In genomic region chr15:99090011-99090699, GRCh38 we compare ENCODE assay signal across 13 cellular contexts.
DNase-seq lines count a peak whose midpoint lies in the region; ATAC-seq, FAIRE-seq and TF ChIP-seq lines count a peak whose summit lies in the region.
"Had no signal": no experiment of that assay in that cellular context is flagged by ENCODE, and none has a peak within 500 bp of the region (broad histone marks: within the 10 kb centered on the region; RNA-seq: fewer than 3 reads in every experiment).

No MANE protein-coding gene starts in this region.

- no peak overlapping the region for H3K4me3 ChIP-seq in coronary artery
- H3K4me3 ChIP-seq: prostate gland, upper lobe of left lung had no signal

- POLR2A ChIA-PET in GM10248 (lab: Yijun Ruan, JAX) = no interaction called here

- no peak overlapping the region for H3K27ac ChIP-seq in coronary artery
- H3K27ac ChIP-seq: prostate gland, upper lobe of left lung had no signal

- peak overlapping the region; percentile 11 for H3K4me3 Mint-ChIP-seq in T-helper 2 cell treated with Interferon-gamma antibody and Interleukin-4, amounts not matched to agents 5 μg/mL and 100 μg/mL, for 36 hours
- H3K4me3 Mint-ChIP-seq: activated T-helper 1 cell treated with anti-CD3 and anti-CD28 coated beads, Interleukin-12 subunit alpha, Interleukin-12 subunit beta, Interleukin-2, Interleukin-4 antibody, amounts not matched to agents 30 ng/mL and 10 ng/mL and 1 ng/mL, durations not matched to agents 14 hours and 24 hours and 36 hours had no signal

- no peaks in the 10 kb centered on the region for H3K36me3 Mint-ChIP-seq in T-helper 2 cell treated with Interferon-gamma antibody and Interleukin-4, amounts not matched to agents 5 μg/mL and 100 μg/mL, for 36 hours (ENCODE audit: low read depth)

- H3K9me3 Mint-ChIP-seq in T-helper 2 cell treated with Interferon-gamma antibody and Interleukin-4, amounts not matched to agents 5 μg/mL and 100 μg/mL, for 36 hours = no peaks in the 10 kb centered on the region
- H3K9me3 Mint-ChIP-seq: activated T-helper 1 cell treated with anti-CD3 and anti-CD28 coated beads, Interleukin-12 subunit alpha, Interleukin-12 subunit beta, Interleukin-2, Interleukin-4 antibody, amounts not matched to agents 30 ng/mL and 10 ng/mL and 1 ng/mL, durations not matched to agents 14 hours and 24 hours and 36 hours had no signal

- peak; percentile 78 for DNase-seq in GM10248 (ENCODE audit: extremely low spot score)
- DNase-seq in GM19240 (ENCODE audit: insufficient read length, low spot score) = peak; percentile 65
- DNase-seq in T-helper 2 cell treated with Interferon-gamma antibody and Interleukin-4, amounts not matched to agents 5 μg/mL and 100 μg/mL, for 36 hours (ENCODE audit: low spot score) = no peak
- DNase-seq in RCC 7860 (ENCODE audit: low spot score) = no peak
- no peak for DNase-seq in coronary artery (ENCODE audit: low spot score)
- no peak for DNase-seq in NCI-H2081 (lab: John Stamatoyannopoulos, UW)
- no peak for DNase-seq in LoVo (ENCODE audit: low spot score)
- DNase-seq: NCI-H524, upper lobe of left lung had no signal

- peaks cover 6% of the 10 kb centered on the region for H3K27me3 Mint-ChIP-seq in T-helper 2 cell treated with Interferon-gamma antibody and Interleukin-4, amounts not matched to agents 5 μg/mL and 100 μg/mL, for 36 hours (ENCODE audit: low read depth)

- no peak overlapping the region for H3K27ac Mint-ChIP-seq in T-helper 2 cell treated with Interferon-gamma antibody and Interleukin-4, amounts not matched to agents 5 μg/mL and 100 μg/mL, for 36 hours
- H3K27ac Mint-ChIP-seq: activated T-helper 1 cell treated with anti-CD3 and anti-CD28 coated beads, Interleukin-12 subunit alpha, Interleukin-12 subunit beta, Interleukin-2, Interleukin-4 antibody, amounts not matched to agents 30 ng/mL and 10 ng/mL and 1 ng/mL, durations not matched to agents 14 hours and 24 hours and 36 hours had no signal

- H3K4me1 Mint-ChIP-seq in T-helper 2 cell treated with Interferon-gamma antibody and Interleukin-4, amounts not matched to agents 5 μg/mL and 100 μg/mL, for 36 hours (ENCODE audit: low read depth) = peaks cover 6% of the 10 kb centered on the region

- peak; percentile 99 for ATAC-seq in HG03039 (IDR thresholded peaks at IDR 0.05; ENCODE audit: unreplicated experiment)

- no peak for FAIRE-seq in RCC 7860 (lab: Jason Lieb, UNC)
- FAIRE-seq: G401.6 had no signal

- CTCF ChIA-PET in GM10248 (lab: Yijun Ruan, JAX) = interaction anchor here (1.2 to 8.2 kb wide), 6 partner anchors 7 to 124 kb away, joined by 4 to 82 read pairs (median 8); partner anchors contain the start of gene SYNM

- no peak for TF ChIP-seq CTCF in GM10248 (IDR thresholded peaks at IDR 0.05; ENCODE audit: control extremely low read depth, extremely low read depth, low read depth, missing control alignments)
- TF ChIP-seq CTCF in coronary artery (IDR thresholded peaks at IDR 0.05) = no peak

Comparison
In these comparisons a context has a peak if more than half of its experiments do, and no peak if none do; other contexts are left out.
1. DNase-seq: peak in GM10248 (single experiment) and GM19240 (single experiment); none in T-helper 2 cell treated with Interferon-gamma antibody and Interleukin-4, amounts not matched to agents 5 μg/mL and 100 μg/mL, for 36 hours (single experiment), RCC 7860 (single experiment), coronary artery (single experiment), NCI-H2081 (0 of 2) and LoVo (single experiment).